8 cellular contexts compared by ENCODE assay signal in the genomic region with DNA sequence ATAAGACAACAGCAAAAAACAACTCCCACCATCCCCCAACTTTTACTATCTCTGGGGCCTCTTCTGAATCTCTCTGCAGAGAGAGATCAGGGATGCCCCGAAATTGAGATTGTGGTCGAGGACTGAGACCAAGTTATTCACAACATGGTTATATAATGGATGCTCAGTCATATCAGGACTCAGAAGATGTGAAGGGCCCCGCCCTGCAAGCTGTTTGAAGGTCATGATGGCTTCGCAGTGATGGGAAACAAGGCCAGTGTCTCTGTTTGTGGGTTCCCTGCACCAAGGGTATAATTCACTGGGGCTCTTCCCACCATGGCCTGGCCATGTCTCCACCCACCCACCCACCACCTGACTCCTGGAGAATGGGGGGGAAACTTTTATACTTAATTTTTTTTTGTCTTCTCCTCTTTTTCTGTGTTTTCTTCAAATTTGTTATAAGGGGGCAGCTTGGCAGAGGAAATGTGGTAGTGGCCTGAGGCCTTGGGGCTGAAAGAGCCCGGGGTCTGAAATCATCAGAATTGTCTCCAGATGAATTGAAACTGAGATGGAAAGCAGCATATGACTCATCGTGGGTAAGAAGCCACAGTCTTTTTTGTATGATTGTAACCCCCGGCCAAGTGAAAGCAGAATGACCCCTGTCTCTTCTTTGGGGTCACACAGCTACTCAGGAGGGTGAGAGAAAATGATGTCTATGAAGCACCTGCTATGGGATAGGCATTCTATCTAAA. TPM values are rescaled to one million over a fixed set of nuclear protein-coding genes. Genes with fewer than 3 reads are reported as not detected.
DNase-seq lines count a peak whose midpoint lies in the region; ATAC-seq and TF ChIP-seq lines count a peak whose summit lies in the region.

No MANE protein-coding gene starts in this region.

- peaks cover 2% of the 10 kb centered on the region for H3K36me3 Mint-ChIP-seq in activated T-cell treated with anti-CD3 and anti-CD28 coated beads, Interleukin-2, amount 50 U/mL, for 4 hours (ENCODE audit: insufficient read depth)
- H3K36me3 Mint-ChIP-seq in nephron progenitor cell (ENCODE audit: low read depth), result no peaks in the 10 kb centered on the region

- ATAC-seq in GM19351 (IDR thresholded peaks at IDR 0.05; ENCODE audit: unreplicated experiment) (peak; percentile 62), HG03097 (IDR thresholded peaks at IDR 0.05; ENCODE audit: low FRiP score, unreplicated experiment) (peak; percentile 60)
- ATAC-seq in activated T-cell treated with anti-CD3 and anti-CD28 coated beads, Interleukin-2, amount 50 U/mL, for 4 hours, result peak; percentile 45 to 46

- peak overlapping the region; percentile 54 for H3K4me3 Mint-ChIP-seq in activated T-cell treated with anti-CD3 and anti-CD28 coated beads, Interleukin-2, amount 50 U/mL, for 4 hours
- H3K4me3 Mint-ChIP-seq in nephron progenitor cell, result no peak overlapping the region

- peaks cover 1% of the 10 kb centered on the region for H3K27me3 Mint-ChIP-seq in activated T-cell treated with anti-CD3 and anti-CD28 coated beads, Interleukin-2, amount 50 U/mL, for 4 hours (ENCODE audit: low read depth)
- H3K27me3 Mint-ChIP-seq in nephron progenitor cell (ENCODE audit: low read depth, poor library complexity), result peaks cover 6% of the 10 kb centered on the region

- no peak for DNase-seq in activated T-cell treated with anti-CD3 and anti-CD28 coated beads, Interleukin-2, amount 50 U/mL, for 4 hours
- DNase-seq in stimulated activated CD8-positive, alpha-beta memory T cell treated with anti-CD3 and anti-CD28 coated beads, Interleukin-12 subunit alpha, Interleukin-12 subunit beta, amount 100 ng/mL, for 4 hours (ENCODE audit: low read depth), result peak; percentile 13
- DNase-seq in lower leg skin (ENCODE audit: low spot score in 2 of 2) (no peak), adrenal gland (no peak), nephron progenitor cell (no peak), cerebellum (ENCODE audit: low spot score) (no peak)

- H3K4me1 Mint-ChIP-seq in activated T-cell treated with anti-CD3 and anti-CD28 coated beads, Interleukin-2, amount 50 U/mL, for 4 hours (ENCODE audit: low read depth), result peaks cover 59% of the 10 kb centered on the region
- H3K4me1 Mint-ChIP-seq in nephron progenitor cell, result no peaks in the 10 kb centered on the region

- no peak overlapping the region for H3K27ac Mint-ChIP-seq in nephron progenitor cell

- intact Hi-C loops in lower leg skin (cut with DNase I; ENCODE audit: low total_unique reads), result no loop called here
- intact Hi-C loops in adrenal gland (cut with DNase I), result no loop called here

- H3K36me3 ChIP-seq in adrenal gland (replicated peaks in 1 of 2), result no peaks in the 10 kb centered on the region

- no peaks in the 10 kb centered on the region for H3K9me3 Mint-ChIP-seq in activated T-cell treated with anti-CD3 and anti-CD28 coated beads, Interleukin-2, amount 50 U/mL, for 4 hours
- H3K9me3 Mint-ChIP-seq in nephron progenitor cell, result peaks cover 6% of the 10 kb centered on the region

- H3K4me1 ChIP-seq in adrenal gland (replicated peaks in 1 of 2), result no peaks in the 10 kb centered on the region

- H3K4me3 ChIP-seq in lower leg skin (ENCODE audit: low read depth, poor library complexity, severe bottlenecking) (no peak overlapping the region), adrenal gland (no peak overlapping the region)

- H3K27me3 ChIP-seq in adrenal gland, result no peaks in the 10 kb centered on the region

- no peak for TF ChIP-seq CTCF in lower leg skin (IDR thresholded peaks at IDR 0.05)
- TF ChIP-seq CTCF in adrenal gland (IDR thresholded peaks at IDR 0.05), result no peak
- no peak for TF ChIP-seq CTCF in nephron progenitor cell (IDR thresholded peaks at IDR 0.05)

- no peak overlapping the region for H3K27ac ChIP-seq in adrenal gland

- no peak for TF ChIP-seq POLR2A in lower leg skin (IDR thresholded peaks at IDR 0.05)
- no peak for TF ChIP-seq POLR2A in adrenal gland (IDR thresholded peaks at IDR 0.05)

- H3K9me3 ChIP-seq in adrenal gland (replicated peaks in 1 of 3), result no peaks in the 10 kb centered on the region

- WGBS in lower leg skin, 2 donors, result 76% methylated on average over 7 of the region's 7 CpGs
- WGBS in adrenal gland, 4 donors, result 73 to 77% (median 74%) methylated on average over 7 of the region's 7 CpGs

RNA-seq across cellular contexts. Expression of a gene that starts 15.0 kb away (rescaled TPM):
- under 1 TPM in 1 of 3 donors, not detected in 2; 0.42 TPM for total RNA-seq in activated T-cell treated with anti-CD3 and anti-CD28 coated beads, Interleukin-2, amount 50 U/mL, for 4 hours
- total RNA-seq in lower leg skin, result not detected
- total RNA-seq in adrenal gland, result not detected
- polyA plus RNA-seq in adrenal gland, result not detected
- total RNA-seq in cerebellum, result not detected

RNA-seq across cellular contexts. Expression of a gene that starts 39.4 kb away (rescaled TPM):
- not detected for total RNA-seq in activated T-cell treated with anti-CD3 and anti-CD28 coated beads, Interleukin-2, amount 50 U/mL, for 4 hours
- not detected for total RNA-seq in lower leg skin
- total RNA-seq in adrenal gland, result not detected
- polyA plus RNA-seq in adrenal gland, result not detected
- total RNA-seq in cerebellum, result not detected
